Comparison of ENCODE assay signal across 1 cellular context in genomic region chr12:49702676-49703228, GRCh38.
TF ChIP-seq lines count a peak whose summit lies in the region.

No MANE protein-coding gene starts in this region.

TF ChIP-seq in WTC11, 78 proteins besides CTCF, POLR2A, EP300 and RAD21 (continued from another document):
- TF ChIP-seq NR1H2 (CRISPR knock-in tag; IDR thresholded peaks at IDR 0.05) = no peak
TF ChIP-seq in WTC11: peak in this region for 0.
